ENCODE assay signal across 8 cellular contexts in genomic region chr3:136196064-136196400, GRCh38.
DNase-seq lines count a peak whose midpoint lies in the region; ATAC-seq lines count a peak whose summit lies in the region.

A gene with protein sequence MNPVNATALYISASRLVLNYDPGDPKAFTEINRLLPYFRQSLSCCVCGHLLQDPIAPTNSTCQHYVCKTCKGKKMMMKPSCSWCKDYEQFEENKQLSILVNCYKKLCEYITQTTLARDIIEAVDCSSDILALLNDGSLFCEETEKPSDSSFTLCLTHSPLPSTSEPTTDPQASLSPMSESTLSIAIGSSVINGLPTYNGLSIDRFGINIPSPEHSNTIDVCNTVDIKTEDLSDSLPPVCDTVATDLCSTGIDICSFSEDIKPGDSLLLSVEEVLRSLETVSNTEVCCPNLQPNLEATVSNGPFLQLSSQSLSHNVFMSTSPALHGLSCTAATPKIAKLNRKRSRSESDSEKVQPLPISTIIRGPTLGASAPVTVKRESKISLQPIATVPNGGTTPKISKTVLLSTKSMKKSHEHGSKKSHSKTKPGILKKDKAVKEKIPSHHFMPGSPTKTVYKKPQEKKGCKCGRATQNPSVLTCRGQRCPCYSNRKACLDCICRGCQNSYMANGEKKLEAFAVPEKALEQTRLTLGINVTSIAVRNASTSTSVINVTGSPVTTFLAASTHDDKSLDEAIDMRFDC (minus strand): TSS chr3:136196335. CDS start chr3:136195113, 1,222 bp downstream.

- H3K4me3 Mint-ChIP-seq in stimulated activated memory B cell treated with anti-CD40 and anti-IgM and Interleukin-4, amounts not matched to agents 10 μg/mL and 1 μg/mL and 100 μg/mL, for 72 hours, result peak within 1 kb of the TSS; percentile 86

- H3K27ac Mint-ChIP-seq in stimulated activated memory B cell treated with anti-CD40 and anti-IgM and Interleukin-4, amounts not matched to agents 10 μg/mL and 1 μg/mL and 100 μg/mL, for 72 hours, result peak within 1 kb of the TSS; percentile 94

- peak; percentile 28 for ATAC-seq in HG03159 (IDR thresholded peaks at IDR 0.05; ENCODE audit: unreplicated experiment)
- ATAC-seq in stimulated activated memory B cell treated with anti-CD40 and anti-IgM and Interleukin-4, amounts not matched to agents 10 μg/mL and 1 μg/mL and 100 μg/mL, for 72 hours, result no peak

- H3K36me3 Mint-ChIP-seq in stimulated activated memory B cell treated with anti-CD40 and anti-IgM and Interleukin-4, amounts not matched to agents 10 μg/mL and 1 μg/mL and 100 μg/mL, for 72 hours, result peaks cover 17% of the 10 kb centered on the region

- H3K27ac ChIP-seq in angular gyrus (ENCODE audit: low read depth, low read length), result peak within 1 kb of the TSS; percentile 99

- H3K9me3 ChIP-seq in iPS-18c (ENCODE audit: control insufficient read depth, insufficient read depth, low read length), result no peaks in the 10 kb centered on the region

- no peaks in the 10 kb centered on the region for H3K27me3 Mint-ChIP-seq in stimulated activated memory B cell treated with anti-CD40 and anti-IgM and Interleukin-4, amounts not matched to agents 10 μg/mL and 1 μg/mL and 100 μg/mL, for 72 hours

- H3K4me1 Mint-ChIP-seq in stimulated activated memory B cell treated with anti-CD40 and anti-IgM and Interleukin-4, amounts not matched to agents 10 μg/mL and 1 μg/mL and 100 μg/mL, for 72 hours, result peaks cover 50% of the 10 kb centered on the region

- DNase-seq in DMS53 treated with DMSO at 0.1 percent for 48 hours (lab: John Stamatoyannopoulos, UW; ENCODE audit: unreplicated experiment) (peak; percentile 64), globus pallidus (ENCODE audit: low spot score) (no peak), 8988T (no peak), iPS-NIHi11 (ENCODE audit: low spot score) (no peak)

- peak within 1 kb of the TSS; percentile 80 for H3K4me3 ChIP-seq in iPS-18c (ENCODE audit: insufficient read depth, low read depth, low read length)

- no peaks in the 10 kb centered on the region for H3K9me3 Mint-ChIP-seq in stimulated activated memory B cell treated with anti-CD40 and anti-IgM and Interleukin-4, amounts not matched to agents 10 μg/mL and 1 μg/mL and 100 μg/mL, for 72 hours
